25 cellular contexts compared by ENCODE assay signal in genomic region chr10:110343947-110344346, GRCh38.
"Had no signal": no experiment of that assay in that cellular context is flagged by ENCODE, and none has a peak within 500 bp of the region (broad histone marks: within the 10 kb centered on the region; RNA-seq: fewer than 3 reads in every experiment).

No MANE protein-coding gene starts in this region.

- H3K9me3 ChIP-seq: left lung, lower lobe of right lung, mucosa of descending colon, ovary, right atrium auricular region, suprapubic skin, thoracic aorta, tibial artery, upper lobe of right lung had no signal

- H3K36me3 ChIP-seq: left lung, lower lobe of right lung, ovary, right atrium auricular region, suprapubic skin, thoracic aorta, tibial artery, upper lobe of right lung had no signal

- ATAC-seq: left colon; left lung; lower lobe of right lung; mucosa of descending colon; naive thymus-derived CD4-positive, alpha-beta T cell; natural killer cell treated with Interleukin-12 subunit alpha and Interleukin-12 subunit beta and Interleukin-15 and Interleukin-18, amount 100 ng/mL, for 72 hours; sciatic nerve; stimulated activated effector memory CD8-positive, alpha-beta T cell treated with anti-CD3 and anti-CD28 coated beads, Interleukin-12 subunit alpha, Interleukin-12 subunit beta, amount 100 ng/mL, for 72 hours; upper lobe of right lung had no signal

- H3K27ac ChIP-seq: left lung, lower lobe of right lung, ovary, right atrium auricular region, skin epidermis, suprapubic skin, thoracic aorta, tibial artery, upper lobe of right lung had no signal

- H3K27me3 ChIP-seq: left lung, ovary, right atrium auricular region, upper lobe of right lung had no signal

- DNase-seq: hypothalamus; immature natural killer cell; kidney; left colon; left lung; lower lobe of right lung; mammary epithelial cell; mesenchymal stem cell; mucosa of descending colon; naive thymus-derived CD4-positive, alpha-beta T cell; ovary; stimulated activated CD4-positive, alpha-beta T cell treated with anti-CD3 and anti-CD28 coated beads, Interleukin-4, amount 100 ng/mL, for 24 hours; stimulated activated naive CD4-positive, alpha-beta T cell; tibial artery; trophoblast cell; upper lobe of right lung had no signal

- FAIRE-seq: islet of Langerhans, kidney, urothelium cell line had no signal

- H3K4me1 ChIP-seq: left lung, lower lobe of right lung, right atrium auricular region, suprapubic skin, upper lobe of right lung had no signal

- H3K4me3 ChIP-seq: left lung, lower lobe of right lung, mucosa of descending colon, ovary, right atrium auricular region, skin epidermis, suprapubic skin, thoracic aorta, tibial artery, upper lobe of right lung had no signal
